ENCODE assay signal across 1 cellular context in genomic region chr20:32009564-32009963, GRCh38.
TF ChIP-seq lines count a peak whose summit lies in the region.

No MANE protein-coding gene starts in this region.

TF ChIP-seq in K562, 482 proteins besides CTCF, POLR2A, EP300 and RAD21:
- TF ChIP-seq CHD2 (IDR thresholded peaks at IDR 0.05; ENCODE audit: low read depth, low read length) (no peak), KLF13 (tag; IDR thresholded peaks at IDR 0.05; ENCODE audit: borderline replicate concordance, low read depth) (no peak), HEY1 (CRISPR knock-in tag; IDR thresholded peaks at IDR 0.05; ENCODE audit: borderline replicate concordance) (no peak), ZNF431 (CRISPR knock-in tag; IDR thresholded peaks at IDR 0.05) (no peak), ATF7 (IDR thresholded peaks at IDR 0.05) (no peak), CGGBP1 (CRISPR knock-in tag; IDR thresholded peaks at IDR 0.05) (no peak), BCOR (IDR thresholded peaks at IDR 0.05) (peak; percentile 56; the same call in 1 of the 2 replicates), RBM25 (IDR thresholded peaks at IDR 0.05; ENCODE audit: low read depth, low read length, severe bottlenecking) (peak; percentile 71), ZNF583 (CRISPR knock-in tag; IDR thresholded peaks at IDR 0.05) (no peak), ZNF3 (CRISPR knock-in tag; IDR thresholded peaks at IDR 0.05) (no peak), ZNF785 (CRISPR knock-in tag; IDR thresholded peaks at IDR 0.05) (no peak), NFIC (IDR thresholded peaks at IDR 0.05) (no peak), E2F3 (CRISPR knock-in tag; IDR thresholded peaks at IDR 0.05) (no peak), SIX5 (IDR thresholded peaks at IDR 0.05; ENCODE audit: borderline replicate concordance in 1 of 2, insufficient read depth in 1 of 2, low read depth in 1 of 2, low read length in 2 of 2) (no peak), HOMEZ (CRISPR knock-in tag; IDR thresholded peaks at IDR 0.05) (no peak), ADNP (tag; IDR thresholded peaks at IDR 0.05) (0 out of 2 replicates have a peak, but pooled peaks have one; percentile 30), PKNOX1 (IDR thresholded peaks at IDR 0.05) (no peak), TFE3 (CRISPR knock-in tag; IDR thresholded peaks at IDR 0.05) (no peak), ESRRA (IDR thresholded peaks at IDR 0.05; ENCODE audit: borderline replicate concordance, low read depth) (peak; percentile 40; the same call in 1 of the 2 replicates)
